Comparison of ENCODE assay signal across 14 cellular contexts in genomic region chr3:46092704-46093085, GRCh38.
DNase-seq lines count a peak whose midpoint lies in the region; ATAC-seq and TF ChIP-seq lines count a peak whose summit lies in the region.
"Had no signal": no experiment of that assay in that cellular context is flagged by ENCODE, and none has a peak within 500 bp of the region (broad histone marks: within the 10 kb centered on the region; RNA-seq: fewer than 3 reads in every experiment).

No MANE protein-coding gene starts in this region.

- POLR2A ChIA-PET in activated CD8-positive, alpha-beta T cell treated with anti-CD3 and anti-CD28 coated beads, Interleukin-2, amount 10 ng/mL, durations not matched to agents 7 days and 5 days (lab: Charles Lee): no interaction called here
- POLR2A ChIA-PET in activated CD8-positive, alpha-beta T cell treated with anti-CD3 and anti-CD28 coated beads for 36 hours (lab: Charles Lee): no interaction called here

- H3K9me3 Mint-ChIP-seq in activated CD8-positive, alpha-beta T cell treated with anti-CD3 and anti-CD28 coated beads, Interleukin-2, amount 10 ng/mL, durations not matched to agents 7 days and 5 days (ENCODE audit: insufficient read depth): peaks cover 15% of the 10 kb centered on the region
- no peaks in the 10 kb centered on the region for H3K9me3 Mint-ChIP-seq in activated CD8-positive, alpha-beta T cell treated with anti-CD3 and anti-CD28 coated beads for 36 hours
- peaks cover 3 to 9% of the 10 kb centered on the region in 2 donors for H3K9me3 Mint-ChIP-seq in stimulated activated naive B cell treated with anti-CD40 and anti-IgM and Interleukin-4, amounts not matched to agents 10 μg/mL and 1 μg/mL and 100 μg/mL, for 72 hours
- H3K9me3 Mint-ChIP-seq: T-helper 2 cell treated with Interferon-gamma antibody and Interleukin-4, amounts not matched to agents 5 μg/mL and 100 μg/mL, for 36 hours had no signal

- H3F3A ChIP-seq in Loucy (ENCODE audit: low read depth): no peaks in the 10 kb centered on the region; the same call in 1 of the 2 replicates

- ATAC-seq in activated CD8-positive, alpha-beta T cell treated with anti-CD3 and anti-CD28 coated beads, Interleukin-2, amount 10 ng/mL, durations not matched to agents 7 days and 5 days: no peak
- ATAC-seq in activated CD8-positive, alpha-beta T cell treated with anti-CD3 and anti-CD28 coated beads for 36 hours: no peak
- peak; percentile 30 for ATAC-seq in GM21717 (IDR thresholded peaks at IDR 0.05; ENCODE audit: unreplicated experiment)
- peak; percentile 12 to 28 for ATAC-seq in stimulated activated naive B cell treated with anti-CD40 and anti-IgM and Interleukin-4, amounts not matched to agents 10 μg/mL and 1 μg/mL and 100 μg/mL, for 72 hours (replicated peaks)
- ATAC-seq in GM19463 (IDR thresholded peaks at IDR 0.05; ENCODE audit: unreplicated experiment): no peak
- ATAC-seq: Panc1, upper lobe of right lung had no signal

- peak overlapping the region; percentile 35 for H3K9ac ChIP-seq in Loucy (ENCODE audit: low read depth, low read length, poor library complexity, severe bottlenecking)

- H3K27ac Mint-ChIP-seq in activated CD8-positive, alpha-beta T cell treated with anti-CD3 and anti-CD28 coated beads, Interleukin-2, amount 10 ng/mL, durations not matched to agents 7 days and 5 days: peak overlapping the region; percentile 17
- no peak overlapping the region for H3K27ac Mint-ChIP-seq in activated CD8-positive, alpha-beta T cell treated with anti-CD3 and anti-CD28 coated beads for 36 hours
- H3K27ac Mint-ChIP-seq in stimulated activated naive B cell treated with anti-CD40 and anti-IgM and Interleukin-4, amounts not matched to agents 10 μg/mL and 1 μg/mL and 100 μg/mL, for 72 hours: no peak overlapping the region
- H3K27ac Mint-ChIP-seq: T-helper 2 cell treated with Interferon-gamma antibody and Interleukin-4, amounts not matched to agents 5 μg/mL and 100 μg/mL, for 36 hours had no signal

- no peaks in the 10 kb centered on the region for H4K20me1 ChIP-seq in Loucy (ENCODE audit: insufficient read depth, low read length, poor library complexity, severe bottlenecking)

- no peaks in the 10 kb centered on the region for H3K9me2 ChIP-seq in Loucy (replicated peaks; ENCODE audit: low read depth, low read length)

- CTCF ChIA-PET in activated CD8-positive, alpha-beta T cell treated with anti-CD3 and anti-CD28 coated beads, Interleukin-2, amount 10 ng/mL, durations not matched to agents 7 days and 5 days (lab: Charles Lee): interaction anchor here (1.0 to 12.6 kb wide), 6 partner anchors 9 to 280 kb away, joined by 3 to 150 read pairs (median 6); partner anchors contain the start of gene CCR1
- CTCF ChIA-PET in activated CD8-positive, alpha-beta T cell treated with anti-CD3 and anti-CD28 coated beads for 36 hours (lab: Charles Lee): interaction anchor here (2.2 to 2.9 kb wide), 2 partner anchors 121 to 285 kb away, joined by 5 to 7 read pairs; no protein-coding TSS in a partner anchor

- no peaks in the 10 kb centered on the region for H3K79me2 ChIP-seq in Loucy (ENCODE audit: insufficient read depth, low read length)

- no peaks in the 10 kb centered on the region for H3K27me3 Mint-ChIP-seq in activated CD8-positive, alpha-beta T cell treated with anti-CD3 and anti-CD28 coated beads, Interleukin-2, amount 10 ng/mL, durations not matched to agents 7 days and 5 days (ENCODE audit: low read depth)
- peaks cover 20% of the 10 kb centered on the region for H3K27me3 Mint-ChIP-seq in activated CD8-positive, alpha-beta T cell treated with anti-CD3 and anti-CD28 coated beads for 36 hours
- H3K27me3 Mint-ChIP-seq in stimulated activated naive B cell treated with anti-CD40 and anti-IgM and Interleukin-4, amounts not matched to agents 10 μg/mL and 1 μg/mL and 100 μg/mL, for 72 hours: no peaks in the 10 kb centered on the region

- DNase-seq in activated CD8-positive, alpha-beta T cell treated with anti-CD3 and anti-CD28 coated beads, Interleukin-2, amount 10 ng/mL, durations not matched to agents 7 days and 5 days: no peak
- DNase-seq in activated CD8-positive, alpha-beta T cell treated with anti-CD3 and anti-CD28 coated beads for 36 hours: no peak
- DNase-seq in stimulated activated naive B cell treated with anti-CD40 and anti-IgM and Interleukin-4, amounts not matched to agents 10 μg/mL and 1 μg/mL and 100 μg/mL, for 72 hours: no peak
- DNase-seq in erythroblast (lab: John Stamatoyannopoulos, UW) (no peak), NCI-H1436 (lab: John Stamatoyannopoulos, UW) (no peak)
- DNase-seq: activated naive CD4-positive, alpha-beta T cell treated with anti-CD3 and anti-CD28 coated beads, Interleukin-2, amount 10 ng/mL, durations not matched to agents 7 days and 5 days; COR-L47; NCI-H2227 treated with DMSO at 0.1 percent for 48 hours; upper lobe of right lung had no signal

- no peak for TF ChIP-seq POLR2A in erythroblast (IDR thresholded peaks at IDR 0.05; ENCODE audit: low read length)

- no peak for TF ChIP-seq CTCF in activated CD8-positive, alpha-beta T cell treated with anti-CD3 and anti-CD28 coated beads for 36 hours (IDR thresholded peaks at IDR 0.05)
- no peak; the same call in 1 of the 2 replicates for TF ChIP-seq CTCF in Loucy (conservative IDR thresholded peaks at IDR 0.05; ENCODE audit: low read length)

- H3K9me3 ChIP-seq in Loucy (ENCODE audit: insufficient read depth, low read depth, low read length): no peaks in the 10 kb centered on the region
- H3K9me3 ChIP-seq: upper lobe of right lung had no signal

- no peaks in the 10 kb centered on the region for H3K27me3 ChIP-seq in Loucy (ENCODE audit: insufficient read depth, low read length, poor library complexity, severe bottlenecking)
- H3K27me3 ChIP-seq: upper lobe of right lung had no signal

- H3K4me1 Mint-ChIP-seq in activated CD8-positive, alpha-beta T cell treated with anti-CD3 and anti-CD28 coated beads, Interleukin-2, amount 10 ng/mL, durations not matched to agents 7 days and 5 days (ENCODE audit: low read depth): peaks cover 91% of the 10 kb centered on the region
- H3K4me1 Mint-ChIP-seq in activated CD8-positive, alpha-beta T cell treated with anti-CD3 and anti-CD28 coated beads for 36 hours (ENCODE audit: low read depth): peaks cover 35% of the 10 kb centered on the region
- H3K4me1 Mint-ChIP-seq in stimulated activated naive B cell treated with anti-CD40 and anti-IgM and Interleukin-4, amounts not matched to agents 10 μg/mL and 1 μg/mL and 100 μg/mL, for 72 hours: peaks cover 66 to 89% of the 10 kb centered on the region in 2 donors

- no peak overlapping the region for H3K4me3 Mint-ChIP-seq in activated CD8-positive, alpha-beta T cell treated with anti-CD3 and anti-CD28 coated beads, Interleukin-2, amount 10 ng/mL, durations not matched to agents 7 days and 5 days
- H3K4me3 Mint-ChIP-seq in activated CD8-positive, alpha-beta T cell treated with anti-CD3 and anti-CD28 coated beads for 36 hours: no peak overlapping the region
- no peak overlapping the region for H3K4me3 Mint-ChIP-seq in stimulated activated naive B cell treated with anti-CD40 and anti-IgM and Interleukin-4, amounts not matched to agents 10 μg/mL and 1 μg/mL and 100 μg/mL, for 72 hours
- H3K4me3 Mint-ChIP-seq: activated naive CD4-positive, alpha-beta T cell treated with anti-CD3 and anti-CD28 coated beads, Interleukin-2, amount 10 ng/mL, durations not matched to agents 7 days and 5 days; T-helper 2 cell treated with Interferon-gamma antibody and Interleukin-4, amounts not matched to agents 5 μg/mL and 100 μg/mL, for 36 hours had no signal

- H3K4me3 ChIP-seq in Loucy (ENCODE audit: low read length, poor library complexity, severe bottlenecking): peak overlapping the region; percentile 2
- H3K4me3 ChIP-seq: upper lobe of right lung had no signal

- H3K4me1 ChIP-seq in Loucy (ENCODE audit: insufficient read depth, low read length, poor library complexity, severe bottlenecking): peaks cover 40% of the 10 kb centered on the region

- H3K36me3 ChIP-seq in Loucy (ENCODE audit: insufficient read depth, low read length): no peaks in the 10 kb centered on the region
- H3K36me3 ChIP-seq: upper lobe of right lung had no signal

- H2AFZ ChIP-seq in Loucy (ENCODE audit: low read length): no peak overlapping the region

- intact Hi-C loops in activated CD8-positive, alpha-beta T cell treated with anti-CD3 and anti-CD28 coated beads for 36 hours (cut with micrococcal nuclease): no loop called here

- peak overlapping the region; percentile 61 for H3K4me2 ChIP-seq in Loucy (ENCODE audit: low read depth, low read length, poor library complexity, severe bottlenecking)

- peaks cover 36% of the 10 kb centered on the region for H3K36me3 Mint-ChIP-seq in activated CD8-positive, alpha-beta T cell treated with anti-CD3 and anti-CD28 coated beads, Interleukin-2, amount 10 ng/mL, durations not matched to agents 7 days and 5 days (ENCODE audit: low read depth)
- no peaks in the 10 kb centered on the region for H3K36me3 Mint-ChIP-seq in activated CD8-positive, alpha-beta T cell treated with anti-CD3 and anti-CD28 coated beads for 36 hours (ENCODE audit: low read depth)
- H3K36me3 Mint-ChIP-seq in stimulated activated naive B cell treated with anti-CD40 and anti-IgM and Interleukin-4, amounts not matched to agents 10 μg/mL and 1 μg/mL and 100 μg/mL, for 72 hours: peaks cover 0 to 13% of the 10 kb centered on the region in 2 donors

Comparison
In these comparisons a context has a peak if more than half of its experiments do, and no peak if none do; other contexts are left out.
1. ATAC-seq: peak in GM21717 (single experiment) and stimulated activated naive B cell treated with anti-CD40 and anti-IgM and Interleukin-4, amounts not matched to agents 10 μg/mL and 1 μg/mL and 100 μg/mL, for 72 hours (2 of 2); none in activated CD8-positive, alpha-beta T cell treated with anti-CD3 and anti-CD28 coated beads, Interleukin-2, amount 10 ng/mL, durations not matched to agents 7 days and 5 days (single experiment), activated CD8-positive, alpha-beta T cell treated with anti-CD3 and anti-CD28 coated beads for 36 hours (single experiment) and GM19463 (single experiment).